10 cellular contexts compared by ENCODE assay signal in genomic region chr4:101037938-101038413, GRCh38.
DNase-seq lines count a peak whose midpoint lies in the region; ATAC-seq and TF ChIP-seq lines count a peak whose summit lies in the region.
"Had no signal": no experiment of that assay in that cellular context is flagged by ENCODE, and none has a peak within 500 bp of the region (broad histone marks: within the 10 kb centered on the region; RNA-seq: fewer than 3 reads in every experiment).

No MANE protein-coding gene starts in this region.

- H3K36me3 ChIP-seq in mammary epithelial cell (ENCODE audit: insufficient read depth, low read length) (peaks cover 2% of the 10 kb centered on the region), smooth muscle cell (ENCODE audit: low read depth) (peaks cover 3% of the 10 kb centered on the region), ovary (no peaks in the 10 kb centered on the region)

- no peaks in the 10 kb centered on the region for H3K9me3 Mint-ChIP-seq in MCF 10A (ENCODE audit: unreplicated experiment)

- DNase-seq in MCF 10A (ENCODE audit: unreplicated experiment) (peak; percentile 27), mammary epithelial cell (no peak), astrocyte of the hippocampus (ENCODE audit: low read depth, low spot score) (peak; percentile 28), smooth muscle cell (lab: John Stamatoyannopoulos, UW; ENCODE audit: unreplicated experiment) (no peak), ovary (no peak), NCI-H2171 treated with DMSO at 0.1 percent for 48 hours (lab: John Stamatoyannopoulos, UW) (no peak)
- DNase-seq: NCI-H69, psoas muscle had no signal

- TF ChIP-seq CTCF in MCF 10A (IDR thresholded peaks at IDR 0.05; ENCODE audit: unreplicated experiment), result no peak
- no peak for TF ChIP-seq CTCF in mammary epithelial cell (conservative IDR thresholded peaks at IDR 0.05 in 1 of 2, IDR thresholded peaks at IDR 0.05 in 1 of 2; ENCODE audit: extremely low read depth in 1 of 2, insufficient read depth in 1 of 2, low read depth in 1 of 2, low read length in 2 of 2)
- TF ChIP-seq CTCF in smooth muscle cell (IDR thresholded peaks at IDR 0.05; ENCODE audit: borderline replicate concordance, insufficient read depth, poor library complexity, severe bottlenecking), result no peak
- no peak for TF ChIP-seq CTCF in ovary (IDR thresholded peaks at IDR 0.05)

- peak; percentile 42 for ATAC-seq in HG02885 (IDR thresholded peaks at IDR 0.05; ENCODE audit: poor library complexity, unreplicated experiment)
- no peak for ATAC-seq in GM21390 (IDR thresholded peaks at IDR 0.05; ENCODE audit: unreplicated experiment)
- ATAC-seq: psoas muscle had no signal

- H3K4me2 ChIP-seq in mammary epithelial cell (ENCODE audit: insufficient read depth, low read depth, low read length) (no peak overlapping the region), smooth muscle cell (no peak overlapping the region)

- POLR2A ChIA-PET in MCF 10A (lab: Yijun Ruan, JAX), result interaction anchor here (0.8 kb wide), 1 partner anchor 18 kb away, joined by 5 read pairs; no protein-coding TSS in a partner anchor

- in situ Hi-C loops in mammary epithelial cell (cut with MboI; ENCODE audit: low sequenced_read_pairs in 2 of 2), result no loop called here

- no peak for TF ChIP-seq EP300 in ovary (IDR thresholded peaks at IDR 0.05)

- no peaks in the 10 kb centered on the region for H3F3A ChIP-seq in smooth muscle cell (ENCODE audit: low read depth)

- H3K4me3 ChIP-seq in mammary epithelial cell (replicated peaks in 1 of 3; ENCODE audit: insufficient read depth in 1 of 3, low read depth in 2 of 3, low read length in 3 of 3), result no peak overlapping the region
- no peak overlapping the region for H3K4me3 ChIP-seq in smooth muscle cell
- no peak overlapping the region for H3K4me3 ChIP-seq in ovary
- H3K4me3 ChIP-seq: psoas muscle had no signal

- peak overlapping the region; percentile 97 for H3K27ac Mint-ChIP-seq in MCF 10A (ENCODE audit: low read depth, unreplicated experiment)

- H3K4me3 Mint-ChIP-seq in MCF 10A (ENCODE audit: unreplicated experiment), result peak overlapping the region; percentile 24

- H3K27ac ChIP-seq in mammary epithelial cell (ENCODE audit: insufficient read depth, low read depth, low read length) (no peak overlapping the region), smooth muscle cell (ENCODE audit: low read depth) (peak overlapping the region; percentile 43), ovary (no peak overlapping the region)
- H3K27ac ChIP-seq: psoas muscle had no signal

- H3K27me3 ChIP-seq in mammary epithelial cell (ENCODE audit: insufficient read depth, low read length), result no peaks in the 10 kb centered on the region
- H3K27me3 ChIP-seq in smooth muscle cell (ENCODE audit: low read depth), result no peaks in the 10 kb centered on the region
- H3K27me3 ChIP-seq in ovary, result no peaks in the 10 kb centered on the region

- dilution Hi-C loops in mammary epithelial cell (cut with HindIII; ENCODE audit: low sequenced_read_pairs), result no loop called here

- H3K36me3 Mint-ChIP-seq in MCF 10A (ENCODE audit: insufficient read depth, unreplicated experiment), result peaks cover 22% of the 10 kb centered on the region

- H3K4me1 ChIP-seq in mammary epithelial cell (ENCODE audit: insufficient read depth, low read length) (peaks cover 15% of the 10 kb centered on the region), smooth muscle cell (ENCODE audit: low read depth) (peaks cover 13% of the 10 kb centered on the region), ovary (ENCODE audit: insufficient read depth) (no peaks in the 10 kb centered on the region)

- no peak for TF ChIP-seq POLR2A in ovary (IDR thresholded peaks at IDR 0.05)

- intact Hi-C loops in MCF 10A (cut with micrococcal nuclease) (no loop called here), mammary epithelial cell (cut with micrococcal nuclease) (loop anchor here (5.0 kb wide), 1 partner anchor 309 kb away; the partner anchor contains the start of gene PPP3CA), ovary (cut with DNase I) (no loop called here)

- no peak overlapping the region for H3K9ac ChIP-seq in mammary epithelial cell (ENCODE audit: insufficient read depth, low read length)
- H3K9ac ChIP-seq in smooth muscle cell (ENCODE audit: low read depth), result no peak overlapping the region

- WGBS in mammary epithelial cell (ENCODE audit: low coverage, missing lambda C conversion rate), result 88% methylated on average over 1 of the region's 1 CpG
- WGBS in smooth muscle cell (ENCODE audit: low lambda C conversion rate), result 72% methylated on average over 1 of the region's 1 CpG
- WGBS in ovary, 3 donors, result 89 to 97% (median 92%) methylated on average over 1 of the region's 1 CpG

- H3K79me2 ChIP-seq in mammary epithelial cell (ENCODE audit: insufficient read depth, low read length) (no peaks in the 10 kb centered on the region), smooth muscle cell (ENCODE audit: low read depth) (no peaks in the 10 kb centered on the region)

- CTCF ChIA-PET in MCF 10A (lab: Yijun Ruan, JAX), result interaction anchor here (0.5 to 0.6 kb wide), 2 partner anchors 13 to 201 kb away, joined by 3 to 4 read pairs; no protein-coding TSS in a partner anchor
- CTCF ChIA-PET in mammary epithelial cell (lab: Charles Lee; ENCODE audit: low non-redundant PET), result no interaction called here

- H3K27me3 Mint-ChIP-seq in MCF 10A (ENCODE audit: insufficient read depth, unreplicated experiment), result no peaks in the 10 kb centered on the region

- H2AFZ ChIP-seq in mammary epithelial cell (ENCODE audit: low read depth, low read length) (no peak overlapping the region), smooth muscle cell (ENCODE audit: low read depth) (no peak overlapping the region)

- H3K4me1 Mint-ChIP-seq in MCF 10A (ENCODE audit: insufficient read depth, unreplicated experiment), result peaks cover 16% of the 10 kb centered on the region

- no peaks in the 10 kb centered on the region for H3K9me3 ChIP-seq in mammary epithelial cell (replicated peaks; ENCODE audit: insufficient read depth, low read length)
- no peaks in the 10 kb centered on the region for H3K9me3 ChIP-seq in smooth muscle cell (replicated peaks; ENCODE audit: low read depth)
- no peaks in the 10 kb centered on the region for H3K9me3 ChIP-seq in ovary
- H3K9me3 ChIP-seq: psoas muscle had no signal

- H4K20me1 ChIP-seq in mammary epithelial cell (ENCODE audit: insufficient read depth, low read length) (no peaks in the 10 kb centered on the region), smooth muscle cell (ENCODE audit: low read depth) (no peaks in the 10 kb centered on the region)

- no TSS peak for BruUV-seq in MCF 10A (replicated peaks; lab: Mats Ljungman, UMichigan)
- BruUV-seq in mammary epithelial cell (replicated peaks; lab: Mats Ljungman, UMichigan), result no TSS peak

Comparison
In these comparisons a context has a peak if more than half of its experiments do, and no peak if none do; other contexts are left out.
1. DNase-seq: peak in MCF 10A (single experiment) and astrocyte of the hippocampus (single experiment); none in mammary epithelial cell (single experiment), smooth muscle cell (single experiment), ovary (0 of 5) and NCI-H2171 treated with DMSO at 0.1 percent for 48 hours (single experiment).